In the genomic region with DNA sequence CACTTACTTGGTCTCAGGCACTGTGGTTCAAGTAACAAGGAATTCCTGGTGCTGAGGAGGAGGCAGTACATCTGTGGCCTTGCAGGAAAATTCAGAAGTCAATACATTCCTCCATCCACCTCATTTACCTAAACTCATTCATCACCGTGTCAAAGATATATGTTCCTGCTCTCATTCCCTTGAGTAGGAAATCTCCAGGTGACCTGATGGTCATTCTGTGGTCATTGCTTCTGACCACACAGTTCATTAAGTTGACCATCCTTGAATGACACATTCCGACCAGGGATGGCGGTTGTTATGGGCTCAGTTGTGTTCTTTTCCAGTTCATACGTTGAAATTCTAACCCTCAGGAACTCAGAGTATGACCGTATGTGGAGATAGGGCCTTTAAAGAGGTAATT, we compare ENCODE assay signal across 13 cellular contexts. TPM values are rescaled to one million over a fixed set of nuclear protein-coding genes. Genes with fewer than 3 reads are reported as not detected.
A peak's percentile ranks its signal among the peaks of the same experiment; 100 is the strongest.
DNase-seq lines count a peak whose midpoint lies in the region; ATAC-seq and TF ChIP-seq lines count a peak whose summit lies in the region.
"Had no signal": no experiment of that assay in that cellular context is flagged by ENCODE, and none has a peak within 500 bp of the region (broad histone marks: within the 10 kb centered on the region; RNA-seq: fewer than 3 reads in every experiment).

No MANE protein-coding gene starts in this region.

- WGBS in prostate gland: 98% methylated on average over 5 of the region's 5 CpGs

- POLR2A ChIA-PET in naive thymus-derived CD8-positive, alpha-beta T cell (lab: Charles Lee): interaction anchor here (1.0 to 11.0 kb wide), 6 partner anchors 9 to 46 kb away, joined by 4 to 193 read pairs (median 57); no protein-coding TSS in a partner anchor

- H3K9me3 Mint-ChIP-seq in T-helper 1 cell treated with Interleukin-12 subunit alpha and Interleukin-12 subunit beta and Interleukin-4 antibody, amounts not matched to agents 30 μg/mL and 1 μg/mL, for 36 hours: no peaks in the 10 kb centered on the region
- H3K9me3 Mint-ChIP-seq in activated naive CD8-positive, alpha-beta T cell (ENCODE audit: low read depth): no peaks in the 10 kb centered on the region
- peaks cover 0 to 5% (median 0%) of the 10 kb centered on the region in 9 donors for H3K9me3 Mint-ChIP-seq in naive thymus-derived CD8-positive, alpha-beta T cell
- H3K9me3 Mint-ChIP-seq: brain had no signal

- H3K9me3 ChIP-seq in prostate gland: no peaks in the 10 kb centered on the region

- H3K36me3 Mint-ChIP-seq in T-helper 1 cell treated with Interleukin-12 subunit alpha and Interleukin-12 subunit beta and Interleukin-4 antibody, amounts not matched to agents 30 μg/mL and 1 μg/mL, for 36 hours (ENCODE audit: low read depth): peaks cover 33% of the 10 kb centered on the region
- H3K36me3 Mint-ChIP-seq in activated naive CD8-positive, alpha-beta T cell: peaks cover 6% of the 10 kb centered on the region
- H3K36me3 Mint-ChIP-seq in naive thymus-derived CD8-positive, alpha-beta T cell: peaks cover 17 to 24% (median 20%) of the 10 kb centered on the region in 3 donors
- H3K36me3 Mint-ChIP-seq: brain had no signal

- no peak for DNase-seq in T-helper 1 cell
- peak; percentile 93 for DNase-seq in M059J (ENCODE audit: low read depth)
- no peak for DNase-seq in naive thymus-derived CD8-positive, alpha-beta T cell
- DNase-seq in G401 (ENCODE audit: low spot score): no peak
- no peak for DNase-seq in prostate gland (ENCODE audit: low spot score)
- DNase-seq: left ventricle myocardium superior; retina; stimulated activated CD4-positive, alpha-beta T cell treated with anti-CD3 and anti-CD28 coated beads, Interleukin-1b, Interleukin-23, amount 100 ng/mL, for 48 hours had no signal

- in situ Hi-C loops in G401 (cut with HindIII; ENCODE audit: low sequenced_read_pairs): no loop called here

- H3K4me3 ChIP-seq in prostate gland: no peak overlapping the region

- no peak for TF ChIP-seq POLR2A in prostate gland (IDR thresholded peaks at IDR 0.05)

- no peaks in the 10 kb centered on the region for H3K27me3 ChIP-seq in prostate gland (replicated peaks; ENCODE audit: insufficient read depth)

- H3K36me3 ChIP-seq in prostate gland: no peaks in the 10 kb centered on the region

- peaks cover 53% of the 10 kb centered on the region for H3K4me1 Mint-ChIP-seq in T-helper 1 cell treated with Interleukin-12 subunit alpha and Interleukin-12 subunit beta and Interleukin-4 antibody, amounts not matched to agents 30 μg/mL and 1 μg/mL, for 36 hours (ENCODE audit: low read depth)
- H3K4me1 Mint-ChIP-seq in activated naive CD8-positive, alpha-beta T cell (ENCODE audit: low read depth): peaks cover 59% of the 10 kb centered on the region
- H3K4me1 Mint-ChIP-seq in naive thymus-derived CD8-positive, alpha-beta T cell: peaks cover 33 to 63% (median 53%) of the 10 kb centered on the region in 4 donors

- TF ChIP-seq CTCF in prostate gland (IDR thresholded peaks at IDR 0.05): no peak

- H3K4me3 Mint-ChIP-seq in T-helper 1 cell treated with Interleukin-12 subunit alpha and Interleukin-12 subunit beta and Interleukin-4 antibody, amounts not matched to agents 30 μg/mL and 1 μg/mL, for 36 hours: peak overlapping the region; percentile 79
- H3K4me3 Mint-ChIP-seq in activated naive CD8-positive, alpha-beta T cell: peak overlapping the region; percentile 86
- peak overlapping the region; percentile 76 to 96 (median 91) for H3K4me3 Mint-ChIP-seq in naive thymus-derived CD8-positive, alpha-beta T cell

- no peak overlapping the region for H3K27ac ChIP-seq in prostate gland
- H3K27ac ChIP-seq: 22Rv1 had no signal

- no peaks in the 10 kb centered on the region for H3K27me3 Mint-ChIP-seq in T-helper 1 cell treated with Interleukin-12 subunit alpha and Interleukin-12 subunit beta and Interleukin-4 antibody, amounts not matched to agents 30 μg/mL and 1 μg/mL, for 36 hours (ENCODE audit: low read depth)
- no peaks in the 10 kb centered on the region for H3K27me3 Mint-ChIP-seq in activated naive CD8-positive, alpha-beta T cell
- no peaks in the 10 kb centered on the region for H3K27me3 Mint-ChIP-seq in naive thymus-derived CD8-positive, alpha-beta T cell

- no peak for ATAC-seq in naive thymus-derived CD8-positive, alpha-beta T cell
- no peak for ATAC-seq in GM21526 (IDR thresholded peaks at IDR 0.05; ENCODE audit: low FRiP score, unreplicated experiment)
- ATAC-seq: left ventricle myocardium superior had no signal

- intact Hi-C loops in prostate gland (cut with DNase I): no loop called here

- no peaks in the 10 kb centered on the region for H3K4me1 ChIP-seq in prostate gland (replicated peaks)

- peak overlapping the region; percentile 65 for H3K27ac Mint-ChIP-seq in T-helper 1 cell treated with Interleukin-12 subunit alpha and Interleukin-12 subunit beta and Interleukin-4 antibody, amounts not matched to agents 30 μg/mL and 1 μg/mL, for 36 hours
- H3K27ac Mint-ChIP-seq in activated naive CD8-positive, alpha-beta T cell: peak overlapping the region; percentile 95
- peak overlapping the region; percentile 91 to 99 (median 96) for H3K27ac Mint-ChIP-seq in naive thymus-derived CD8-positive, alpha-beta T cell
- H3K27ac Mint-ChIP-seq: brain had no signal

RNA-seq across cellular contexts. Expression of gene STK17B, which starts 2.1 kb away (rescaled TPM):
- total RNA-seq in M059J (2014; rRNA removed; shearing (Covaris generic)): 11.3 and 11.8 TPM in 2 replicates
- total RNA-seq in naive thymus-derived CD8-positive, alpha-beta T cell: 100 to 1,000 TPM; 312 to 331 TPM
- polyA plus RNA-seq in naive thymus-derived CD8-positive, alpha-beta T cell: 10 to 100 TPM; 73.5 to 98.3 (median 91.9) TPM
- total RNA-seq in G401 (2014; rRNA removed; shearing (Covaris generic)): 0.68 and 0.86 TPM in 2 replicates
- total RNA-seq in prostate gland: 10 to 100 TPM; 24.6 to 25.0 TPM

Comparison
In these comparisons a context has a peak if more than half of its experiments do, and no peak if none do; other contexts are left out.
1. RNA of gene STK17B, which starts 2.1 kb away (total RNA-seq): 312 to 331 TPM in naive thymus-derived CD8-positive, alpha-beta T cell; 24.6 to 25.0 TPM in prostate gland, 11.3 to 11.8 TPM in M059J and 0.68 to 0.86 TPM in G401; every median in the first group is over 10 times any median in the second.
2. Peak in every context shown above with its lines, with median percentiles within 50 percentile points of each other: H3K27ac Mint-ChIP-seq and H3K4me3 Mint-ChIP-seq.